In the genomic region with DNA sequence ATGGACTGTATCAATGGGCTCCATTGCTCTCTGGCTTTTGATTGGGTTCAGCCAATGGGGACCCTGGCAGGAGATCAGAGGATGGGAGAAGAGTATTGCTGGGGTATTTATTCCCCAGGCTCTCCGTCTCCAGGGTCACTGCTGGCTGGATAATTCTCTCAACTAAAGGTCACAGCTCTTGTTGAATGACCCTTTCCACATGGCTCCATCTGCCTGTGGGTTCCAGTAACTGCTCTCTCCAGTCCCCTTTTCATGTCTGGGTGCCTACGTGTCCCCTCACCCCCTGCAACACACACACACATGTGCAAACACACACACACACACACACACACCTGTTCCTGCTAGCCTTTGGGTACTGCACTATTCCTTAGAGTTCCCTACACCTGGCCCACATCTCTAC, we compare ENCODE assay signal across 21 cellular contexts. TPM values are rescaled to one million over a fixed set of nuclear protein-coding genes. Genes with fewer than 3 reads are reported as not detected.
DNase-seq lines count a peak whose midpoint lies in the region; FAIRE-seq and TF ChIP-seq lines count a peak whose summit lies in the region.
"Had no signal": no experiment of that assay in that cellular context is flagged by ENCODE, and none has a peak within 500 bp of the region (broad histone marks: within the 10 kb centered on the region; RNA-seq: fewer than 3 reads in every experiment).

No MANE protein-coding gene starts in this region.

- H3K79me2 ChIP-seq in H1 (ENCODE audit: control insufficient read depth in 1 of 2, insufficient read depth in 2 of 2, low read length in 2 of 2): no peaks in the 10 kb centered on the region

- no peak overlapping the region for H3K14ac ChIP-seq in H1 (ENCODE audit: insufficient read length)

- H2BK20ac ChIP-seq in H1 (ENCODE audit: low read length): no peak overlapping the region

- no peak overlapping the region for H4K8ac ChIP-seq in H1 (ENCODE audit: extremely low read depth, insufficient read depth, low read length)

- H3K4me1 ChIP-seq in H1 (replicated peaks in 1 of 4; ENCODE audit: control insufficient read depth in 3 of 4, insufficient read depth in 4 of 4, low read length in 3 of 4) (no peaks in the 10 kb centered on the region), adrenal gland (replicated peaks in 1 of 2) (no peaks in the 10 kb centered on the region)

- no peak overlapping the region for H2BK120ac ChIP-seq in H1 (replicated peaks; ENCODE audit: low read depth, low read length)

- H3K4me3 ChIP-seq in H1 (ENCODE audit: extremely low read depth in 1 of 4, insufficient read depth in 2 of 4, low read depth in 3 of 4, low read length in 4 of 4) (no peak overlapping the region), adrenal gland (no peak overlapping the region)
- H3K4me3 ChIP-seq: gastrocnemius medialis, mucosa of descending colon, smooth muscle cell, upper lobe of left lung had no signal

- H4K5ac ChIP-seq in H1 (ENCODE audit: insufficient read length, low read depth, low read length): no peak overlapping the region

- no peak overlapping the region for H3K23ac ChIP-seq in H1 (ENCODE audit: insufficient read length)

- TF ChIP-seq POLR2A in H1 (IDR thresholded peaks at IDR 0.05; ENCODE audit: control extremely low read depth in 1 of 2, low read depth in 2 of 2, low read length in 2 of 2) (no peak), adrenal gland (IDR thresholded peaks at IDR 0.05) (no peak)

- CTCF ChIA-PET in H1 (lab: Charles Lee; ENCODE audit: partially characterized antibody): interaction anchor here (0.5 to 2.2 kb wide), 9 partner anchors 8 to 1037 kb away, joined by 3 to 7 read pairs (median 4); a partner anchor contains a TSS

- no peak overlapping the region for H2BK12ac ChIP-seq in H1 (ENCODE audit: low read depth, low read length)

- no peaks in the 10 kb centered on the region for H4K20me1 ChIP-seq in H1 (replicated peaks in 1 of 2; ENCODE audit: control insufficient read depth in 1 of 2, insufficient read depth in 2 of 2, low read length in 2 of 2)

- no peak for TF ChIP-seq EP300 in H1 (IDR thresholded peaks at IDR 0.05; ENCODE audit: borderline replicate concordance in 1 of 2, low read depth in 2 of 2, low read length in 2 of 2)

- POLR2A ChIA-PET in H1 (lab: Charles Lee; ENCODE audit: partially characterized antibody): interaction anchor here (0.9 kb wide), 1 partner anchor 10 kb away, joined by 3 read pairs; no protein-coding TSS in a partner anchor

- peak; percentile 43 to 47; a peak in 3 of 4 replicates for TF ChIP-seq RAD21 in H1 (IDR thresholded peaks at IDR 0.05 in 1 of 2, conservative IDR thresholded peaks at IDR 0.05 in 1 of 2; ENCODE audit: low read depth in 2 of 2, low read length in 2 of 2)

- H2AK5ac ChIP-seq in H1 (ENCODE audit: low read depth, low read length): no peak overlapping the region

- WGBS in H1 (ENCODE audit: extremely low coverage in 1 of 2, insufficient coverage in 1 of 2, insufficient read length in 1 of 2, insufficient replicate concordance in 2 of 2, low coverage in 1 of 2, low lambda C conversion rate in 2 of 2, missing lambda C conversion rate in 1 of 2), 2 experiments: 83% methylated on average over 2 of the region's 2 CpGs; no CpG with 5 or more reads in 1 of the 2 experiments
- WGBS in adrenal gland, 4 donors: 53 to 74% (median 68%) methylated on average over 2 of the region's 2 CpGs

- intact Hi-C loops in adrenal gland (cut with DNase I): no loop called here

- FAIRE-seq in H1 (lab: Jason Lieb, UNC): no peak
- FAIRE-seq: endothelial cell of umbilical vein, TTC549 had no signal

- H2BK15ac ChIP-seq in H1 (ENCODE audit: low read length): no peak overlapping the region

- no peak overlapping the region for H3K27ac ChIP-seq in H1 (ENCODE audit: low read depth, low read length)
- no peak overlapping the region for H3K27ac ChIP-seq in adrenal gland
- H3K27ac ChIP-seq: gastrocnemius medialis, upper lobe of left lung had no signal

- H3K9ac ChIP-seq in H1 (replicated peaks in 1 of 4; ENCODE audit: extremely low read depth in 1 of 4, low read depth in 3 of 4, low read length in 3 of 4): no peak overlapping the region

- H4K91ac ChIP-seq in H1 (replicated peaks; ENCODE audit: insufficient read length, low read length): no peak overlapping the region

- no peak overlapping the region for H3K4me2 ChIP-seq in H1 (ENCODE audit: insufficient read depth in 1 of 2, low read depth in 2 of 2, low read length in 2 of 2)
- H3K4me2 ChIP-seq: smooth muscle cell had no signal

- H3K56ac ChIP-seq in H1 (replicated peaks; ENCODE audit: insufficient read length, low read depth, low read length): no peak overlapping the region

- DNase-seq in ELR (ENCODE audit: low read depth) (peak; percentile 22), NCI-H69 (lab: John Stamatoyannopoulos, UW) (peak; percentile 6), H1 (ENCODE audit: low read depth in 1 of 2, low spot score in 2 of 2) (no peak), HCEC 1CT (no peak), globus pallidus (ENCODE audit: low spot score) (no peak), NCI-H187 (lab: John Stamatoyannopoulos, UW) (no peak), adrenal gland (no peak)
- DNase-seq: activated CD4-positive, alpha-beta T cell treated with anti-CD3 and anti-CD28 coated beads, Interleukin-2, amount 10 ng/mL, durations not matched to agents 24 days and 14 days; gastrocnemius medialis; KG1; left cardiac atrium; mucosa of descending colon; NCI-H1105; NCI-H774; stimulated activated CD4-positive, alpha-beta T cell treated with anti-CD3 and anti-CD28 coated beads, Interleukin-4, amount 100 ng/mL, for 1 hour; SW 1271 had no signal

- H3K36me3 ChIP-seq in H1 (ENCODE audit: control insufficient read depth in 2 of 4, insufficient read depth in 4 of 4, low read length in 3 of 4): no peaks in the 10 kb centered on the region
- H3K36me3 ChIP-seq in adrenal gland (replicated peaks in 1 of 2): no peaks in the 10 kb centered on the region

- H3K4ac ChIP-seq in H1 (replicated peaks; ENCODE audit: insufficient read length, low read depth, low read length): no peak overlapping the region

- H3K9me3 ChIP-seq in H1 (ENCODE audit: insufficient read depth in 2 of 2, low read depth in 1 of 2, low read length in 1 of 2) (no peaks in the 10 kb centered on the region), adrenal gland (replicated peaks in 1 of 3) (no peaks in the 10 kb centered on the region)
- H3K9me3 ChIP-seq: gastrocnemius medialis, mucosa of descending colon, upper lobe of left lung had no signal

- peak; percentile 40; the same call in 2 of the 3 replicates for TF ChIP-seq CTCF in GM12872 (IDR thresholded peaks at IDR 0.05; ENCODE audit: insufficient read depth, low read depth, low read length)
- TF ChIP-seq CTCF in H1 (IDR thresholded peaks at IDR 0.05; ENCODE audit: control extremely low read depth in 1 of 3, insufficient read depth in 1 of 3, low read depth in 1 of 3, low read length in 3 of 3): peak; percentile 20 to 33 (median 23); a peak in 3 of 4 replicates
- TF ChIP-seq CTCF in adrenal gland (IDR thresholded peaks at IDR 0.05): peak in 1 of 6 experiments; percentile 10

- H2BK5ac ChIP-seq in H1 (ENCODE audit: low read depth, low read length): no peak overlapping the region

- H3K79me1 ChIP-seq in H1 (ENCODE audit: low read depth, low read length): no peaks in the 10 kb centered on the region

- H3K23me2 ChIP-seq in H1 (ENCODE audit: low read depth, low read length): no peaks in the 10 kb centered on the region

- no peak overlapping the region for H2AFZ ChIP-seq in H1 (ENCODE audit: low read length)

- H3K27me3 ChIP-seq in H1 (replicated peaks in 1 of 4; ENCODE audit: control insufficient read depth in 3 of 4, extremely low read depth in 1 of 4, insufficient read depth in 3 of 4, low read length in 3 of 4): no peaks in the 10 kb centered on the region
- no peaks in the 10 kb centered on the region for H3K27me3 ChIP-seq in adrenal gland
- H3K27me3 ChIP-seq: gastrocnemius medialis, upper lobe of left lung had no signal

- H3K18ac ChIP-seq in H1 (ENCODE audit: extremely low read depth, low read length): no peak overlapping the region

TF ChIP-seq in H1, 55 proteins besides CTCF, POLR2A, EP300 and RAD21 (continues in another document):
- TF ChIP-seq ASH2L (IDR thresholded peaks at IDR 0.05; ENCODE audit: low read length): no peak
- no peak for TF ChIP-seq GTF2F1 (IDR thresholded peaks at IDR 0.05; ENCODE audit: borderline replicate concordance, low read depth, low read length)
- no peak for TF ChIP-seq POU5F1 (IDR thresholded peaks at IDR 0.05; ENCODE audit: low read depth, low read length)
- TF ChIP-seq PHF8 (conservative IDR thresholded peaks at IDR 0.05; ENCODE audit: low read depth, low read length): no peak
- no peak for TF ChIP-seq SIX5 (IDR thresholded peaks at IDR 0.05; ENCODE audit: low read depth, low read length)

RNA-seq across cellular contexts. Expression of a gene that starts 53.9 kb away (rescaled TPM):
- 24.5 and 25.6 TPM in 2 replicates for total RNA-seq in H1 (2021; fragmentation: NEBNext Ultra II Directional; extraction: Animal tissue kit (Norgen Biotek cat#: 25700))
- polyA plus RNA-seq in H1 (2011; rRNA removed) (10.1 and 10.7 TPM in 2 replicates), adrenal gland (10 to 100 TPM in 1 of 3 donors, 1 to 10 TPM in 2; 3.6 to 11.3 (median 3.8) TPM)
- 12.9 TPM for polyA plus RNA-seq in H1 (2011; cell fraction: cytosol; rRNA removed)
- polyA plus RNA-seq in H1 (2011; cell fraction: nucleus; rRNA removed): 25.2 TPM
- 11.2 to 15.3 TPM (median 13.5 TPM) in 4 replicates for polyA plus RNA-seq in H1 (2012, experiment 1 of 2)
- polyA plus RNA-seq in H1 (2012, experiment 2 of 2): 0.56 TPM
- polyA plus RNA-seq in H1 (2013, experiment 1 of 2): 9.0 TPM
- 9.1 TPM for polyA plus RNA-seq in H1 (2013, experiment 2 of 2)
- 50.8 and 63.2 TPM in 2 replicates for polyA minus RNA-seq in H1 (2011; rRNA and poly(A)+ RNA removed)
- polyA minus RNA-seq in H1 (2011; cell fraction: cytosol; rRNA and poly(A)+ RNA removed): 23.3 TPM
- 64.8 TPM for polyA minus RNA-seq in H1 (2011; cell fraction: nucleus; rRNA and poly(A)+ RNA removed)
- total RNA-seq in adrenal gland: 10 to 100 TPM; 15.4 to 33.1 (median 18.6) TPM

Comparison
In these comparisons a context has a peak if more than half of its experiments do, and no peak if none do; other contexts are left out.
1. DNase-seq: peak in ELR (single experiment) and NCI-H69 (single experiment); none in H1 (0 of 2), HCEC 1CT (single experiment), globus pallidus (single experiment), NCI-H187 (0 of 2) and adrenal gland (0 of 7).